Comparison of ENCODE assay signal across 23 cellular contexts in the genomic region with DNA sequence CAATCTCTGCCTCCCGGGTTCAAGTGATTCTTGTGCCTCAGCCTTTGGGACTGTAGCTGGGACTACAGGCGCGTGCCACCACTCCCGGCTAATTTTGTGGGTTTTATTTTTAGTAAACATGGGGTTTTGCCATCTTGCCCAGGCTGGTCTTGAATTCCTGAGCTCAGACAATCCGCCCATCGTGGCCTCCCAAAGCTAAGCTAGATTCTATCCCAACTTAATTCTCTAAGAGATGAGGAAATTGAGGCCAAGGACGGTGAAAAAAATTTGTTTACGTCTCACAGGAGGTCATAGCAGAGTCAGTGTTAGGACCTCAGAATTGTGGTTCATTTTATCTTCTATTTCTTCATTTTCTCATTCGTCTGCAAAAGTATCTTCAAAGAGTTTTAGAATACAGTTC.
"Had no signal": no experiment of that assay in that cellular context is flagged by ENCODE, and none has a peak within 500 bp of the region (broad histone marks: within the 10 kb centered on the region; RNA-seq: fewer than 3 reads in every experiment).

No MANE protein-coding gene starts in this region.

- H3K9me3 ChIP-seq: tibial nerve, uterus had no signal

- H3K27ac ChIP-seq: brain microvascular endothelial cell, coronary artery, hepatocyte, tibial nerve, uterus, VCaP had no signal

- H3K4me2 ChIP-seq: hepatocyte had no signal

- H3K27me3 ChIP-seq: brain microvascular endothelial cell, hepatocyte, tibial nerve, uterus had no signal

- H3K27ac Mint-ChIP-seq: activated CD4-positive, alpha-beta memory T cell treated with anti-CD3 and anti-CD28 coated beads for 36 hours; activated CD4-positive, alpha-beta T cell treated with anti-CD3 and anti-CD28 coated beads for 36 hours; activated naive CD4-positive, alpha-beta T cell treated with anti-CD3 and anti-CD28 coated beads, Interleukin-2, amount 50 U/mL, for 24 hours had no signal

- H3K9me3 Mint-ChIP-seq: activated CD4-positive, alpha-beta memory T cell treated with anti-CD3 and anti-CD28 coated beads for 36 hours; activated naive CD4-positive, alpha-beta T cell treated with anti-CD3 and anti-CD28 coated beads, Interleukin-2, amount 50 U/mL, for 24 hours had no signal

- H2AFZ ChIP-seq: hepatocyte had no signal

- H3K4me3 Mint-ChIP-seq: activated CD4-positive, alpha-beta memory T cell treated with anti-CD3 and anti-CD28 coated beads for 36 hours; activated CD4-positive, alpha-beta T cell treated with anti-CD3 and anti-CD28 coated beads for 36 hours; activated naive CD4-positive, alpha-beta T cell treated with anti-CD3 and anti-CD28 coated beads, Interleukin-2, amount 50 U/mL, for 24 hours had no signal

- DNase-seq: activated CD4-positive, alpha-beta memory T cell treated with anti-CD3 and anti-CD28 coated beads for 36 hours; activated CD4-positive, alpha-beta T cell treated with anti-CD3 and anti-CD28 coated beads for 36 hours; activated effector memory CD4-positive, alpha-beta T cell treated with anti-CD3 and anti-CD28 coated beads, Interleukin-2, amount 50 U/mL, for 16 hours; activated T-cell treated with anti-CD3 and anti-CD28 coated beads, Interleukin-2, amount 50 U/mL, for 48 hours; amygdala; brain microvascular endothelial cell; central memory CD4-positive, alpha-beta T cell; left cardiac atrium; occipital lobe; posterior cingulate gyrus; stimulated activated CD4-positive, alpha-beta T cell treated with anti-CD3 and anti-CD28 coated beads, Interleukin-12 subunit alpha, Interleukin-12 subunit beta, amount 100 ng/mL, for 4 hours; stimulated activated CD4-positive, alpha-beta T cell treated with anti-CD3 and anti-CD28 coated beads, Interleukin-1b, Interleukin-23, amount 100 ng/mL, for 48 hours; stimulated activated CD8-positive, alpha-beta memory T cell treated with anti-CD3 and anti-CD28 coated beads, Interleukin-4, amount 100 ng/mL, for 48 hours; stimulated activated naive CD4-positive, alpha-beta T cell treated with Interleukin-2 at 50 U/mL for 16 hours; substantia nigra; SW 1271; T-helper 2 cell; uterus had no signal

- H3K4me3 ChIP-seq: coronary artery, hepatocyte, tibial nerve, uterus had no signal

- ATAC-seq: activated CD4-positive, alpha-beta T cell treated with anti-CD3 and anti-CD28 coated beads for 36 hours; left cardiac atrium had no signal

- H3K4me1 ChIP-seq: uterus had no signal

- H3K36me3 ChIP-seq: uterus had no signal

- H3K27me3 Mint-ChIP-seq: activated CD4-positive, alpha-beta memory T cell treated with anti-CD3 and anti-CD28 coated beads for 36 hours; activated CD4-positive, alpha-beta T cell treated with anti-CD3 and anti-CD28 coated beads for 36 hours; activated naive CD4-positive, alpha-beta T cell treated with anti-CD3 and anti-CD28 coated beads, Interleukin-2, amount 50 U/mL, for 24 hours had no signal
